In the genomic region with DNA sequence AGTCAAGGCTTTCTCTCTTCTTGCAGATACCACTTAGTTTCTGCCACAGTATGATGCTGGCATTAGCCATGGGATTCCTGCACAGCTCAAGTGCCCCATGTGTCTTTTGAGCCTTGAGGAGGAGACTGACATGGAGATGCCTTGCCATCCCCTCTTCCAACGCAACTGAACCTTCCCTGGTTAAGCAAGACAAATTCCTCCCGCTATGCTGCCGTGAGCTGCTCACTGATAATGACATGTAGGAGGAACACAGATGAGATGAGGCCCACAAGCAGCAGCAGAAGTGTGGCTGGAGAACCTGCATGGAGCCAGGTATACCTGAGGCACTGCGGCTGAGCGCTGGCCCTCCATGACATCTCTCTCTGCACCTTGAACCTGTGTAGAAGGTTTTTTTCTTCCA, we compare ENCODE assay signal across 14 cellular contexts. TPM values are rescaled to one million over a fixed set of nuclear protein-coding genes. Genes with fewer than 3 reads are reported as not detected.
DNase-seq lines count a peak whose midpoint lies in the region; ATAC-seq, FAIRE-seq and TF ChIP-seq lines count a peak whose summit lies in the region.
"Had no signal": no experiment of that assay in that cellular context is flagged by ENCODE, and none has a peak within 500 bp of the region (broad histone marks: within the 10 kb centered on the region; RNA-seq: fewer than 3 reads in every experiment).

No MANE protein-coding gene starts in this region.

- H3K9me2 ChIP-seq in HCT116 (ENCODE audit: insufficient read depth) (no peaks in the 10 kb centered on the region), SU-DHL-6 (replicated peaks; ENCODE audit: insufficient read depth, low read length) (no peaks in the 10 kb centered on the region)

- no peak overlapping the region for H3K18ac ChIP-seq in trophoblast cell (ENCODE audit: low read length)

- no peak overlapping the region for H3K4me3 ChIP-seq in AG09309 (ENCODE audit: control insufficient read depth, low read depth, low read length)
- no peak overlapping the region for H3K4me3 ChIP-seq in HCT116 (replicated peaks in 1 of 2; ENCODE audit: low read depth in 1 of 2, low read length in 2 of 2)
- no peak overlapping the region for H3K4me3 ChIP-seq in SU-DHL-6 (ENCODE audit: insufficient read depth, low read length, poor library complexity, severe bottlenecking)
- H3K4me3 ChIP-seq in trophoblast cell (ENCODE audit: low read depth, low read length) = no peak overlapping the region

- FAIRE-seq in H54 (lab: Jason Lieb, UNC) = no peak

- CTCF ChIA-PET in HCT116 (lab: Charles Lee) = interaction anchor here (1.8 kb wide), 1 partner anchor 24 kb away, joined by 6 read pairs; no protein-coding TSS in a partner anchor

- H2BK12ac ChIP-seq in trophoblast cell (ENCODE audit: low read length) = no peak overlapping the region

- H3K9me3 ChIP-seq in HCT116 (ENCODE audit: control insufficient read depth in 1 of 2, insufficient read depth in 1 of 2, low read depth in 1 of 2, low read length in 2 of 2) (no peaks in the 10 kb centered on the region), SU-DHL-6 (ENCODE audit: insufficient read depth, low read length) (no peaks in the 10 kb centered on the region), trophoblast cell (ENCODE audit: insufficient read depth, low read depth, low read length) (peaks cover 3% of the 10 kb centered on the region)
- H3K9me3 ChIP-seq: Caco-2 had no signal

- DNase-seq in AG09309 (ENCODE audit: low read depth) (no peak), HCT116 (ENCODE audit: low read depth, low spot score) (no peak), trophoblast cell (peak; percentile 75 to 87), COLO668 (lab: John Stamatoyannopoulos, UW; ENCODE audit: unreplicated experiment) (no peak), H54 (ENCODE audit: insufficient read length, low spot score) (no peak), NCI-H2029 (lab: John Stamatoyannopoulos, UW) (no peak)
- no peak for DNase-seq in activated CD4-positive, alpha-beta T cell treated with anti-CD3 and anti-CD28 coated beads for 1 hour

- H3K4ac ChIP-seq in trophoblast cell (ENCODE audit: low read depth, low read length) = no peak overlapping the region

- no peaks in the 10 kb centered on the region for H3K79me1 ChIP-seq in trophoblast cell (ENCODE audit: low read length)

- H3K9ac ChIP-seq in HCT116 (ENCODE audit: low read length) = no peak overlapping the region
- no peak overlapping the region for H3K9ac ChIP-seq in SU-DHL-6 (ENCODE audit: low read length)
- no peak overlapping the region for H3K9ac ChIP-seq in trophoblast cell (ENCODE audit: low read length)

- no CpG with 5 or more reads among the region's 5 CpGs for WGBS in trophoblast cell (ENCODE audit: extremely low coverage, insufficient coverage, insufficient read length)

- H3K14ac ChIP-seq in trophoblast cell (ENCODE audit: low read length) = no peak overlapping the region

- H2BK120ac ChIP-seq in trophoblast cell (ENCODE audit: insufficient read depth, low read length, poor library complexity) = no peak overlapping the region

- no peak for TF ChIP-seq RAD21 in HCT116 (IDR thresholded peaks at IDR 0.05; ENCODE audit: low read depth)

- H4K20me1 ChIP-seq in HCT116 (ENCODE audit: insufficient read depth) (no peaks in the 10 kb centered on the region), SU-DHL-6 (ENCODE audit: low read depth, low read length) (no peaks in the 10 kb centered on the region)

- ATAC-seq in HCT116 = no peak

- H3K79me2 ChIP-seq in HCT116 (ENCODE audit: insufficient read depth, low read length) (no peaks in the 10 kb centered on the region), SU-DHL-6 (ENCODE audit: insufficient read depth, low read length) (no peaks in the 10 kb centered on the region), trophoblast cell (ENCODE audit: control insufficient read depth, insufficient read depth, low read length, poor library complexity) (no peaks in the 10 kb centered on the region)

- no peak overlapping the region for H3K23ac ChIP-seq in trophoblast cell (ENCODE audit: low read length)

- peaks cover 0 to 11% of the 10 kb centered on the region in 2 experiments; a peak in 3 of 4 replicates for H3K4me1 ChIP-seq in HCT116 (ENCODE audit: control insufficient read depth in 1 of 2, insufficient read depth in 2 of 2, low read length in 2 of 2)
- peaks cover 3 to 18% of the 10 kb centered on the region in 2 experiments for H3K4me1 ChIP-seq in trophoblast cell (ENCODE audit: control insufficient read depth in 1 of 2, insufficient read depth in 2 of 2, low read length in 2 of 2)
- H3K4me1 ChIP-seq: Caco-2 had no signal

- H3K36me3 ChIP-seq in HCT116 (ENCODE audit: control insufficient read depth in 1 of 2, insufficient read depth in 2 of 2, low read length in 2 of 2) (no peaks in the 10 kb centered on the region), SU-DHL-6 (ENCODE audit: low read length) (no peaks in the 10 kb centered on the region), trophoblast cell (ENCODE audit: control insufficient read depth in 1 of 2, insufficient read depth in 2 of 2, low read length in 2 of 2) (no peaks in the 10 kb centered on the region)

- POLR2A ChIA-PET in HCT116 (lab: Charles Lee) = no interaction called here

- H2AFZ ChIP-seq in HCT116 (ENCODE audit: low read depth, low read length, poor library complexity, severe bottlenecking) = peak overlapping the region; percentile 28
- H2AFZ ChIP-seq in SU-DHL-6 (ENCODE audit: low read depth, low read length, severe bottlenecking) = peak overlapping the region; percentile 39
- no peak overlapping the region for H2AFZ ChIP-seq in trophoblast cell (ENCODE audit: insufficient read depth, low read length, poor library complexity)

- H4K91ac ChIP-seq in trophoblast cell (ENCODE audit: low read depth, low read length) = no peak overlapping the region

- H3K27ac ChIP-seq in HCT116 (ENCODE audit: low read depth, low read length) (no peak overlapping the region), SU-DHL-6 (ENCODE audit: low read depth, low read length) (no peak overlapping the region), trophoblast cell (ENCODE audit: low read depth, low read length) (no peak overlapping the region)

- no TSS peak for BruUV-seq in HCT116 (replicated peaks; lab: Mats Ljungman, UMichigan)

- H2BK5ac ChIP-seq in trophoblast cell (ENCODE audit: low read depth, low read length, poor library complexity) = no peak overlapping the region

- no peak overlapping the region for H4K12ac ChIP-seq in trophoblast cell (ENCODE audit: low read depth, low read length)

- no peak overlapping the region for H3K4me2 ChIP-seq in HCT116 (ENCODE audit: low read length)
- H3K4me2 ChIP-seq in SU-DHL-6 (ENCODE audit: low read depth, low read length, poor library complexity, severe bottlenecking) = no peak overlapping the region
- H3K4me2 ChIP-seq in trophoblast cell (ENCODE audit: low read length) = no peak overlapping the region

- peak; percentile 2 for TF ChIP-seq CTCF in AG09309 (IDR thresholded peaks at IDR 0.05; ENCODE audit: control insufficient read depth, insufficient read depth, low read depth, low read length, missing control alignments)
- no peak for TF ChIP-seq CTCF in HCT116 (IDR thresholded peaks at IDR 0.05 in 2 of 3, conservative IDR thresholded peaks at IDR 0.05 in 1 of 3; ENCODE audit: borderline replicate concordance in 1 of 3, insufficient read depth in 1 of 3, low read depth in 2 of 3, low read length in 2 of 3)
- no peak for TF ChIP-seq CTCF in SU-DHL-6 (IDR thresholded peaks at IDR 0.05; ENCODE audit: insufficient read depth, low read length, poor library complexity, severe bottlenecking)

- peaks cover 8% of the 10 kb centered on the region; the same call in 1 of the 2 replicates for H3K27me3 ChIP-seq in HCT116 (ENCODE audit: insufficient read depth, low read length)
- H3K27me3 ChIP-seq in SU-DHL-6 (ENCODE audit: low read length) = no peaks in the 10 kb centered on the region
- H3K27me3 ChIP-seq in trophoblast cell (ENCODE audit: insufficient read depth, low read length) = no peaks in the 10 kb centered on the region

- no peaks in the 10 kb centered on the region for H3F3A ChIP-seq in SU-DHL-6 (ENCODE audit: insufficient read depth)

- no peak overlapping the region for H4K8ac ChIP-seq in trophoblast cell (ENCODE audit: low read depth, low read length)

- no peak overlapping the region for H2AK5ac ChIP-seq in trophoblast cell (ENCODE audit: low read length)

- RAD21 ChIA-PET in HCT116 (lab: Charles Lee; ENCODE audit: low non-redundant PET in 1 of 2, low total read pairs in 2 of 2, uncharacterized antibody in 2 of 2, unreplicated experiment in 2 of 2) = no interaction called here

- TF ChIP-seq POLR2A in HCT116 (IDR thresholded peaks at IDR 0.05; ENCODE audit: borderline replicate concordance, extremely low read depth, insufficient read depth, insufficient read length) (no peak), H54 (IDR thresholded peaks at IDR 0.05; ENCODE audit: low read depth, low read length) (no peak)

- intact Hi-C loops in HCT116 (cut with micrococcal nuclease) = loop anchor here (5.0 kb wide), 1 partner anchor 333 kb away; no protein-coding TSS in a partner anchor

TF ChIP-seq in HCT116, 20 proteins besides CTCF, POLR2A, EP300 and RAD21:
- no peak for TF ChIP-seq EZH2 (IDR thresholded peaks at IDR 0.05)

RNA-seq across cellular contexts. Expression of gene PPP1R1A, which starts 15.4 kb away (rescaled TPM):
- total RNA-seq in HCT116 (2021; ENCODE audit: unreplicated experiment) = 0.61 TPM
- polyA plus RNA-seq in HCT116 (2012) = 0.60 and 1.1 TPM in 2 replicates
- polyA plus RNA-seq in trophoblast cell (2013) = 0.10 and 0.18 TPM in 2 replicates
- total RNA-seq: A172; CD8-positive, alpha-beta T cell had no signal
- polyA plus RNA-seq: BJ, CD14-positive monocyte had no signal

RNA-seq across cellular contexts. Expression of gene LACRT, which starts 30.8 kb away (rescaled TPM):
- total RNA-seq in HCT116 (2021; ENCODE audit: unreplicated experiment) = not detected
- polyA plus RNA-seq in HCT116 (2012) = not detected in 2 replicates
- not detected in 2 replicates for polyA plus RNA-seq in trophoblast cell (2013)
- total RNA-seq: A172; Caco-2; CD8-positive, alpha-beta T cell; H4 had no signal
- polyA plus RNA-seq: BJ, CD14-positive monocyte had no signal

RNA-seq across cellular contexts. Expression of gene DCD, which starts 44.3 kb away (rescaled TPM):
- total RNA-seq in HCT116 (2021; ENCODE audit: unreplicated experiment) = not detected
- not detected in 2 replicates for polyA plus RNA-seq in HCT116 (2012)
- not detected in 2 replicates for polyA plus RNA-seq in trophoblast cell (2013)
- total RNA-seq: A172; Caco-2; CD8-positive, alpha-beta T cell; H4 had no signal
- polyA plus RNA-seq: BJ, CD14-positive monocyte had no signal

RNA-seq across cellular contexts. Expression of gene PDE1B, which starts 54.5 kb away (rescaled TPM):
- total RNA-seq in HCT116 (2021; ENCODE audit: unreplicated experiment) = 0.52 TPM
- 0.09 and 0.11 TPM in 2 replicates for polyA plus RNA-seq in HCT116 (2012)
- polyA plus RNA-seq in trophoblast cell (2013) = 0.04 and 0.07 TPM in 2 replicates
- total RNA-seq: Caco-2 had no signal

Comparison
In these comparisons a context has a peak if more than half of its experiments do, and no peak if none do; other contexts are left out.
1. DNase-seq: peak in trophoblast cell (2 of 2); none in AG09309 (single experiment), HCT116 (single experiment), COLO668 (single experiment), H54 (single experiment), NCI-H2029 (single experiment) and activated CD4-positive, alpha-beta T cell treated with anti-CD3 and anti-CD28 coated beads for 1 hour (single experiment).